ENCODE assay signal across 27 cellular contexts in the genomic region with DNA sequence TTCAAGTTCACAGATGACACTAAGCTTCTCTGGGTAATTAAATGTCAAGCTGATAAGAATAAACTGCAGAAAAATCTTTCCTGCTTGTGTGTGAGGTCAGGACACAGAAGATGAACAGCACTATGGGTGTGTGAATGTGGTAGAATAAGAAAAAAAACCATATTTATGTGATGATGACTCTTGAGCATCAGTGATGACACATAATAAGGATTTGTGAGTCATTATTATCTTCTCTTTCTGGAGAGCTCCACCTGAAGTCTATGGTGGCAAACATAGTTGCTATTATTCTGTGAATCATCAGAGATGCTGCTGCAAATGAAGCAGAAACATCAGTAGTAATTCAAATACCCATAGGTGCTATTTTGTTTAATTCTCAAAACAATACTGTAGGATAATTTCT.
DNase-seq lines count a peak whose midpoint lies in the region; FAIRE-seq and TF ChIP-seq lines count a peak whose summit lies in the region.
"Had no signal": no experiment of that assay in that cellular context is flagged by ENCODE, and none has a peak within 500 bp of the region (broad histone marks: within the 10 kb centered on the region; RNA-seq: fewer than 3 reads in every experiment).

No MANE protein-coding gene starts in this region.

- FAIRE-seq in keratinocyte (lab: Jason Lieb, UNC): no peak
- FAIRE-seq in GM12892 (lab: Jason Lieb, UNC): no peak
- FAIRE-seq: G401.6, H1, urothelium cell line had no signal

- dilution Hi-C loops in mammary epithelial cell (cut with HindIII; ENCODE audit: low sequenced_read_pairs) (no loop called here), keratinocyte (cut with MboI; ENCODE audit: extremely low pct_ligation_motif_present, low sequenced_read_pairs) (no loop called here)

- CTCF ChIA-PET in mammary epithelial cell (lab: Charles Lee; ENCODE audit: low non-redundant PET): no interaction called here

- H3K27me3 ChIP-seq in mammary epithelial cell (ENCODE audit: insufficient read depth, low read length) (no peaks in the 10 kb centered on the region), keratinocyte (ENCODE audit: control insufficient read depth, extremely low read depth, insufficient read depth, low read length) (no peaks in the 10 kb centered on the region)
- H3K27me3 ChIP-seq: adrenal gland had no signal

- H3K4me1 ChIP-seq in mammary epithelial cell (ENCODE audit: insufficient read depth, low read length): no peaks in the 10 kb centered on the region
- peaks cover 4% of the 10 kb centered on the region for H3K4me1 ChIP-seq in keratinocyte (ENCODE audit: control insufficient read depth, extremely low read depth, insufficient read depth, low read length)
- H3K4me1 ChIP-seq: adrenal gland had no signal

- no peaks in the 10 kb centered on the region for H3K4me1 Mint-ChIP-seq in activated naive CD8-positive, alpha-beta T cell treated with anti-CD3 and anti-CD28 coated beads for 36 hours
- H3K4me1 Mint-ChIP-seq: activated CD4-positive, alpha-beta T cell treated with anti-CD3 and anti-CD28 coated beads, Interleukin-2, amount 10 ng/mL, durations not matched to agents 24 days and 14 days; CD4-positive, CD25-positive, alpha-beta regulatory T cell; immature natural killer cell; naive thymus-derived CD8-positive, alpha-beta T cell; stimulated activated naive B cell treated with anti-CD40 and anti-IgM and Interleukin-4, amounts not matched to agents 10 μg/mL and 1 μg/mL and 100 μg/mL, for 72 hours had no signal

- no peak for TF ChIP-seq POLR2A in GM12892 (IDR thresholded peaks at IDR 0.05; ENCODE audit: low read depth, low read length)

- H3K79me2 ChIP-seq in mammary epithelial cell (ENCODE audit: insufficient read depth, low read length) (no peaks in the 10 kb centered on the region), keratinocyte (ENCODE audit: control insufficient read depth, insufficient read depth, low read length) (no peaks in the 10 kb centered on the region)

- H3K4me2 ChIP-seq in mammary epithelial cell (ENCODE audit: insufficient read depth, low read depth, low read length): no peak overlapping the region
- H3K4me2 ChIP-seq in keratinocyte (ENCODE audit: control insufficient read depth, extremely low read depth, insufficient read depth, low read depth, low read length): no peak overlapping the region

- no peak overlapping the region for H3K4me3 Mint-ChIP-seq in activated naive CD8-positive, alpha-beta T cell treated with anti-CD3 and anti-CD28 coated beads for 36 hours
- H3K4me3 Mint-ChIP-seq: activated CD4-positive, alpha-beta T cell treated with anti-CD3 and anti-CD28 coated beads, Interleukin-2, amount 10 ng/mL, durations not matched to agents 24 days and 14 days; activated T-cell treated with anti-CD3 and anti-CD28 coated beads, Interleukin-2, amount 50 U/mL, for 4 hours; CD4-positive, CD25-positive, alpha-beta regulatory T cell; dendritic cell treated with granulocyte-macrophage colony-stimulating factor and Interleukin-4, amounts not matched to agents 40 ng/mL and 50 ng/mL, for 4 days; immature natural killer cell; naive thymus-derived CD8-positive, alpha-beta T cell; stimulated activated naive B cell treated with anti-CD40 and anti-IgM and Interleukin-4, amounts not matched to agents 10 μg/mL and 1 μg/mL and 100 μg/mL, for 72 hours had no signal

- H3K4me3 ChIP-seq in mammary epithelial cell (replicated peaks in 1 of 3; ENCODE audit: insufficient read depth in 1 of 3, low read depth in 2 of 3, low read length in 3 of 3) (no peak overlapping the region), keratinocyte (ENCODE audit: control insufficient read depth in 2 of 3, extremely low read depth in 1 of 3, insufficient read depth in 2 of 3, low read depth in 1 of 3, low read length in 3 of 3) (no peak overlapping the region)
- H3K4me3 ChIP-seq: adrenal gland had no signal

- DNase-seq in DMS53 (lab: John Stamatoyannopoulos, UW): peak; percentile 74
- peak; percentile 43 for DNase-seq in HS-5 (ENCODE audit: low read depth)
- DNase-seq in mammary epithelial cell: peak; percentile 27
- peak; percentile 50 for DNase-seq in keratinocyte (ENCODE audit: low read depth, low spot score)
- DNase-seq in GM12892 (ENCODE audit: insufficient read length): no peak
- no peak for DNase-seq in stimulated activated CD8-positive, alpha-beta memory T cell treated with anti-CD3 and anti-CD28 coated beads, Interleukin-4, amount 100 ng/mL, for 48 hours
- no peak for DNase-seq in activated naive CD8-positive, alpha-beta T cell treated with anti-CD3 and anti-CD28 coated beads for 36 hours
- DNase-seq: activated CD4-positive, alpha-beta T cell treated with anti-CD3 and anti-CD28 coated beads, Interleukin-2, amount 10 ng/mL, durations not matched to agents 24 days and 14 days; activated T-cell treated with anti-CD3 and anti-CD28 coated beads, Interleukin-2, amount 50 U/mL, for 4 hours; adrenal gland; CD4-positive, CD25-positive, alpha-beta regulatory T cell; immature natural killer cell; Kasumi-1; left ventricle myocardium superior; midbrain; naive thymus-derived CD8-positive, alpha-beta T cell; NCI-H1048; NCI-H1930; NCI-H2227 treated with DMSO at 0.1 percent for 48 hours; NCI-H748 treated with DMSO at 0.1 percent for 48 hours; occipital lobe; stimulated activated CD4-positive, alpha-beta T cell treated with anti-CD3 and anti-CD28 coated beads, Interleukin-2, amount 100 ng/mL, for 48 hours; stimulated activated naive B cell treated with anti-CD40 and anti-IgM and Interleukin-4, amounts not matched to agents 10 μg/mL and 1 μg/mL and 100 μg/mL, for 72 hours had no signal

- H3K27ac ChIP-seq in mammary epithelial cell (ENCODE audit: insufficient read depth, low read depth, low read length) (no peak overlapping the region), keratinocyte (ENCODE audit: control insufficient read depth, insufficient read depth, low read length) (no peak overlapping the region)
- H3K27ac ChIP-seq: adrenal gland had no signal

- no peaks in the 10 kb centered on the region for H3K9me3 ChIP-seq in mammary epithelial cell (replicated peaks; ENCODE audit: insufficient read depth, low read length)
- H3K9me3 ChIP-seq in keratinocyte (ENCODE audit: control insufficient read depth, low read depth, low read length): no peaks in the 10 kb centered on the region

- no peaks in the 10 kb centered on the region for H3K36me3 Mint-ChIP-seq in activated naive CD8-positive, alpha-beta T cell treated with anti-CD3 and anti-CD28 coated beads for 36 hours
- H3K36me3 Mint-ChIP-seq: CD4-positive, CD25-positive, alpha-beta regulatory T cell; immature natural killer cell; naive thymus-derived CD8-positive, alpha-beta T cell; stimulated activated naive B cell treated with anti-CD40 and anti-IgM and Interleukin-4, amounts not matched to agents 10 μg/mL and 1 μg/mL and 100 μg/mL, for 72 hours had no signal

- no TSS peak for BruUV-seq in mammary epithelial cell (replicated peaks; lab: Mats Ljungman, UMichigan)

- no peak for TF ChIP-seq CTCF in mammary epithelial cell (conservative IDR thresholded peaks at IDR 0.05 in 1 of 2, IDR thresholded peaks at IDR 0.05 in 1 of 2; ENCODE audit: extremely low read depth in 1 of 2, insufficient read depth in 1 of 2, low read depth in 1 of 2, low read length in 2 of 2)
- TF ChIP-seq CTCF in keratinocyte (optimal IDR thresholded peaks at IDR 0.05 in 1 of 3, IDR thresholded peaks at IDR 0.05 in 1 of 3, conservative IDR thresholded peaks at IDR 0.05 in 1 of 3; ENCODE audit: extremely low read depth in 1 of 3, insufficient read depth in 2 of 3, low read length in 3 of 3): no peak

- in situ Hi-C loops in mammary epithelial cell (cut with MboI; ENCODE audit: low sequenced_read_pairs in 2 of 2): no loop called here

- intact Hi-C loops in mammary epithelial cell (cut with micrococcal nuclease): no loop called here

- no peaks in the 10 kb centered on the region for H3K9me1 ChIP-seq in keratinocyte (ENCODE audit: control insufficient read depth, extremely low read depth, insufficient read depth, low read length)

- H4K20me1 ChIP-seq in mammary epithelial cell (ENCODE audit: insufficient read depth, low read length) (no peaks in the 10 kb centered on the region), keratinocyte (ENCODE audit: control insufficient read depth, extremely low read depth, insufficient read depth, low read length) (no peaks in the 10 kb centered on the region)

- peaks cover 9% of the 10 kb centered on the region for H3K9me3 Mint-ChIP-seq in activated naive CD8-positive, alpha-beta T cell treated with anti-CD3 and anti-CD28 coated beads for 36 hours
- H3K9me3 Mint-ChIP-seq: activated CD4-positive, alpha-beta T cell treated with anti-CD3 and anti-CD28 coated beads, Interleukin-2, amount 10 ng/mL, durations not matched to agents 24 days and 14 days had no signal

- H3K27ac Mint-ChIP-seq in activated naive CD8-positive, alpha-beta T cell treated with anti-CD3 and anti-CD28 coated beads for 36 hours: no peak overlapping the region
- H3K27ac Mint-ChIP-seq: activated CD4-positive, alpha-beta T cell treated with anti-CD3 and anti-CD28 coated beads, Interleukin-2, amount 10 ng/mL, durations not matched to agents 24 days and 14 days; CD4-positive, CD25-positive, alpha-beta regulatory T cell; dendritic cell treated with granulocyte-macrophage colony-stimulating factor and Interleukin-4, amounts not matched to agents 40 ng/mL and 50 ng/mL, for 4 days; immature natural killer cell; naive thymus-derived CD8-positive, alpha-beta T cell; stimulated activated naive B cell treated with anti-CD40 and anti-IgM and Interleukin-4, amounts not matched to agents 10 μg/mL and 1 μg/mL and 100 μg/mL, for 72 hours had no signal

- no peaks in the 10 kb centered on the region for H3K27me3 Mint-ChIP-seq in activated naive CD8-positive, alpha-beta T cell treated with anti-CD3 and anti-CD28 coated beads for 36 hours
- H3K27me3 Mint-ChIP-seq: activated CD4-positive, alpha-beta T cell treated with anti-CD3 and anti-CD28 coated beads, Interleukin-2, amount 10 ng/mL, durations not matched to agents 24 days and 14 days; dendritic cell treated with granulocyte-macrophage colony-stimulating factor and Interleukin-4, amounts not matched to agents 40 ng/mL and 50 ng/mL, for 4 days; stimulated activated naive B cell treated with anti-CD40 and anti-IgM and Interleukin-4, amounts not matched to agents 10 μg/mL and 1 μg/mL and 100 μg/mL, for 72 hours had no signal

- no peaks in the 10 kb centered on the region for H3K36me3 ChIP-seq in mammary epithelial cell (ENCODE audit: insufficient read depth, low read length)
- H3K36me3 ChIP-seq in keratinocyte (ENCODE audit: control insufficient read depth in 2 of 2, extremely low read depth in 1 of 2, insufficient read depth in 2 of 2, low read length in 2 of 2): no peaks in the 10 kb centered on the region
- H3K36me3 ChIP-seq: adrenal gland had no signal

- H2AFZ ChIP-seq in mammary epithelial cell (ENCODE audit: low read depth, low read length) (no peak overlapping the region), keratinocyte (ENCODE audit: control insufficient read depth, low read length) (no peak overlapping the region)

- H3K9ac ChIP-seq in mammary epithelial cell (ENCODE audit: insufficient read depth, low read length): no peak overlapping the region
- no peak overlapping the region for H3K9ac ChIP-seq in keratinocyte (ENCODE audit: control insufficient read depth, extremely low read depth, insufficient read depth, low read length)

Comparison
In these comparisons a context has a peak if more than half of its experiments do, and no peak if none do; other contexts are left out.
1. DNase-seq: peak in DMS53 (single experiment), HS-5 (single experiment), mammary epithelial cell (single experiment) and keratinocyte (single experiment); none in GM12892 (single experiment), stimulated activated CD8-positive, alpha-beta memory T cell treated with anti-CD3 and anti-CD28 coated beads, Interleukin-4, amount 100 ng/mL, for 48 hours (single experiment) and activated naive CD8-positive, alpha-beta T cell treated with anti-CD3 and anti-CD28 coated beads for 36 hours (single experiment).